12 cellular contexts compared by ENCODE assay signal in the genomic region with DNA sequence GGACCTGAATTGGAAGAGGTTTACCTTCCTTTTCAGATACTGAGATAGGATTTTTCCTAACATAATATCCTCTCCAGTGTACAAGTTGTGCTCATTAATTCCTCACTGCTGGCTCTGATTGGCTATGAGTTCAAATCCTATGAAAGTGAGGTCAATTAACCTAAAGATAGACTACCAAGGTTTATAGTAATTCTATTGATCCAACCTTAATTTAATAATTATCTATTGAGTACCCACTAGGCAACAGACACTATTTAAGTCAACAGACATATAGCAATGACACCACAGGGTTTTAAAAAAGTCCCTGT.
DNase-seq lines count a peak whose midpoint lies in the region; ATAC-seq, FAIRE-seq and TF ChIP-seq lines count a peak whose summit lies in the region.
"Had no signal": no experiment of that assay in that cellular context is flagged by ENCODE, and none has a peak within 500 bp of the region (broad histone marks: within the 10 kb centered on the region; RNA-seq: fewer than 3 reads in every experiment).

No MANE protein-coding gene starts in this region.

- TF ChIP-seq POLR2A in HepG2 (IDR thresholded peaks at IDR 0.05; ENCODE audit: insufficient read depth in 1 of 2, low read depth in 2 of 2, low read length in 2 of 2) (no peak), right lobe of liver (IDR thresholded peaks at IDR 0.05) (no peak), K562 (conservative IDR thresholded peaks at IDR 0.05) (no peak), stomach (IDR thresholded peaks at IDR 0.05) (no peak)

- FAIRE-seq in HepG2 (lab: Jason Lieb, UNC): no peak
- no peak for FAIRE-seq in K562 (lab: Jason Lieb, UNC)
- FAIRE-seq: A204.1 had no signal

- no peak for TF ChIP-seq CTCF in HepG2 (CRISPR knock-in tag; IDR thresholded peaks at IDR 0.05)
- TF ChIP-seq CTCF in right lobe of liver (IDR thresholded peaks at IDR 0.05): no peak
- TF ChIP-seq CTCF in KMS-11 (conservative IDR thresholded peaks at IDR 0.05; ENCODE audit: low read depth, low read length): peak; percentile 45; the same call in 1 of the 2 replicates
- no peak for TF ChIP-seq CTCF in K562 (IDR thresholded peaks at IDR 0.05 in 2 of 3, conservative IDR thresholded peaks at IDR 0.05 in 1 of 3; ENCODE audit: insufficient read depth in 2 of 3, low read depth in 1 of 3, low read length in 3 of 3)
- no peak for TF ChIP-seq CTCF in stomach (IDR thresholded peaks at IDR 0.05)

- H3K9ac ChIP-seq in HepG2 (ENCODE audit: insufficient read depth, low read depth, low read length) (no peak overlapping the region), KMS-11 (no peak overlapping the region), K562 (ENCODE audit: insufficient read depth in 1 of 2, low read depth in 2 of 2, low read length in 2 of 2) (no peak overlapping the region)

- H3K9me3 Mint-ChIP-seq in activated T-cell treated with anti-CD3 and anti-CD28 coated beads, Interleukin-2, amount 50 U/mL, for 72 hours: no peaks in the 10 kb centered on the region
- H3K9me3 Mint-ChIP-seq: natural killer cell had no signal

- POLR2A ChIA-PET in HepG2 (lab: Yijun Ruan, JAX) (interaction anchor here (0.9 kb wide), 1 partner anchor 81 kb away, joined by 8 read pairs; a partner anchor contains a TSS), K562 (lab: Yijun Ruan, JAX) (no interaction called here)

- peak overlapping the region in 1 of 3 experiments; percentile 47; a peak in 1 of 6 replicates for H3K4me3 ChIP-seq in HepG2 (replicated peaks in 1 of 3; ENCODE audit: insufficient read depth in 1 of 3, low read depth in 2 of 3, low read length in 3 of 3)
- no peak overlapping the region for H3K4me3 ChIP-seq in right lobe of liver
- H3K4me3 ChIP-seq in KMS-11 (IDR thresholded peaks at IDR 0.05; ENCODE audit: insufficient read depth, low read depth, low read length): no peak overlapping the region
- no peak overlapping the region for H3K4me3 ChIP-seq in K562
- H3K4me3 ChIP-seq in stomach: no peak overlapping the region
- H3K4me3 ChIP-seq: breast epithelium, transverse colon had no signal

- ATAC-seq in HepG2 (no peak), right lobe of liver (no peak), K562 (no peak)
- no peak for ATAC-seq in activated T-cell treated with anti-CD3 and anti-CD28 coated beads, Interleukin-2, amount 50 U/mL, for 72 hours (replicated peaks in 1 of 2)

- peak overlapping the region; percentile 74 for H3K4me2 ChIP-seq in HepG2 (ENCODE audit: low read depth, low read length)
- no peak overlapping the region for H3K4me2 ChIP-seq in KMS-11
- H3K4me2 ChIP-seq in K562 (ENCODE audit: insufficient read depth, low read length): peak overlapping the region; percentile 68; the same call in 1 of the 2 replicates

- in situ Hi-C loops in HepG2 (cut with HindIII; ENCODE audit: extremely low pct_ligation_motif_present, low pct_unique_long_range_greater_than_20kb) (no loop called here), K562 (cut with MboI) (no loop called here)

- no peaks in the 10 kb centered on the region; a peak in 1 of 5 replicates for H3K27me3 ChIP-seq in HepG2 (ENCODE audit: control insufficient read depth in 1 of 2, insufficient read depth in 2 of 2, low read length in 2 of 2)
- no peaks in the 10 kb centered on the region for H3K27me3 ChIP-seq in right lobe of liver
- no peaks in the 10 kb centered on the region for H3K27me3 ChIP-seq in KMS-11 (ENCODE audit: insufficient read depth, low read depth)
- no peaks in the 10 kb centered on the region for H3K27me3 ChIP-seq in K562 (ENCODE audit: control insufficient read depth in 2 of 2, insufficient read depth in 2 of 2, low read length in 2 of 2)
- no peaks in the 10 kb centered on the region for H3K27me3 ChIP-seq in stomach
- H3K27me3 ChIP-seq: breast epithelium, transverse colon had no signal

- H3K27ac ChIP-seq in HepG2 (ENCODE audit: extremely low read length, insufficient read depth, low read length): no peak overlapping the region
- H3K27ac ChIP-seq in right lobe of liver: no peak overlapping the region
- H3K27ac ChIP-seq in KMS-11: no peak overlapping the region
- H3K27ac ChIP-seq in K562 (ENCODE audit: extremely low read depth, low read depth, low read length): no peak overlapping the region
- H3K27ac ChIP-seq in stomach: no peak overlapping the region
- H3K27ac ChIP-seq: breast epithelium, transverse colon had no signal

- no peaks in the 10 kb centered on the region for H3K4me1 Mint-ChIP-seq in activated T-cell treated with anti-CD3 and anti-CD28 coated beads, Interleukin-2, amount 50 U/mL, for 72 hours (ENCODE audit: low read depth)
- H3K4me1 Mint-ChIP-seq: natural killer cell had no signal

- H3K36me3 ChIP-seq in HepG2 (replicated peaks in 1 of 2; ENCODE audit: control insufficient read depth in 1 of 2, insufficient read depth in 2 of 2, low read length in 2 of 2) (no peaks in the 10 kb centered on the region), right lobe of liver (no peaks in the 10 kb centered on the region), KMS-11 (ENCODE audit: insufficient read depth) (no peaks in the 10 kb centered on the region), K562 (ENCODE audit: control insufficient read depth, insufficient read depth, low read length) (no peaks in the 10 kb centered on the region), stomach (no peaks in the 10 kb centered on the region)
- H3K36me3 ChIP-seq: breast epithelium, transverse colon had no signal

- no peak for DNase-seq in HepG2 (ENCODE audit: low spot score)
- no peak for DNase-seq in right lobe of liver
- DNase-seq in K562 (ENCODE audit: extremely low read depth in 1 of 4, low spot score in 3 of 4): no peak
- no peak for DNase-seq in stomach
- DNase-seq in activated T-cell treated with anti-CD3 and anti-CD28 coated beads for 4 hours: no peak
- no peak for DNase-seq in NCI-H2081 (lab: John Stamatoyannopoulos, UW)
- no peak for DNase-seq in activated T-cell treated with anti-CD3 and anti-CD28 coated beads, Interleukin-2, amount 50 U/mL, for 72 hours

- TF ChIP-seq RAD21 in HepG2 (CRISPR knock-in tag; IDR thresholded peaks at IDR 0.05) (no peak), K562 (CRISPR knock-in tag; conservative IDR thresholded peaks at IDR 0.05 in 1 of 2, IDR thresholded peaks at IDR 0.05 in 1 of 2) (no peak)

- H3K4me1 ChIP-seq in HepG2 (ENCODE audit: insufficient read depth, low read length) (no peaks in the 10 kb centered on the region), right lobe of liver (no peaks in the 10 kb centered on the region), KMS-11 (ENCODE audit: low read depth, poor library complexity, severe bottlenecking) (peaks cover 6% of the 10 kb centered on the region), K562 (replicated peaks in 1 of 2; ENCODE audit: control insufficient read depth in 2 of 2, insufficient read depth in 2 of 2, low read length in 2 of 2) (peaks cover 0 to 8% of the 10 kb centered on the region in 2 experiments; a peak in 4 of 5 replicates), stomach (peaks cover 0 to 10% (median 0%) of the 10 kb centered on the region in 4 donors)
- H3K4me1 ChIP-seq: breast epithelium, transverse colon had no signal

- TF ChIP-seq EP300 in HepG2 (IDR thresholded peaks at IDR 0.05; ENCODE audit: low read depth in 2 of 2, low read length in 2 of 2) (no peak), HepG2 (CRISPR knock-in tag; IDR thresholded peaks at IDR 0.05; ENCODE audit: borderline replicate concordance) (no peak), K562 (IDR thresholded peaks at IDR 0.05; ENCODE audit: low read length) (no peak), stomach (IDR thresholded peaks at IDR 0.05) (no peak)

- BruUV-seq in HepG2 (replicated peaks; lab: Mats Ljungman, UMichigan) (no TSS peak), K562 (replicated peaks; lab: Mats Ljungman, UMichigan) (no TSS peak)

- CTCF ChIA-PET in HepG2 (lab: Yijun Ruan, JAX; ENCODE audit: low intra/inter-chr PET ratio, low total read pairs): interaction anchor here (2.9 kb wide), 1 partner anchor 403 kb away, joined by 13 read pairs; no protein-coding TSS in a partner anchor
- CTCF ChIA-PET in K562 (lab: Yijun Ruan, JAX; ENCODE audit: low intra/inter-chr PET ratio): no interaction called here

- H3K9me3 ChIP-seq in HepG2 (ENCODE audit: low read length): no peaks in the 10 kb centered on the region
- no peaks in the 10 kb centered on the region for H3K9me3 ChIP-seq in right lobe of liver
- H3K9me3 ChIP-seq in K562 (replicated peaks; ENCODE audit: control insufficient read depth, insufficient read depth, low read depth, low read length): no peaks in the 10 kb centered on the region
- no peaks in the 10 kb centered on the region for H3K9me3 ChIP-seq in stomach
- H3K9me3 ChIP-seq: breast epithelium, transverse colon had no signal

- H3K4me3 Mint-ChIP-seq in activated T-cell treated with anti-CD3 and anti-CD28 coated beads, Interleukin-2, amount 50 U/mL, for 72 hours: no peak overlapping the region
- H3K4me3 Mint-ChIP-seq: natural killer cell had no signal

- no peak overlapping the region for H3K27ac Mint-ChIP-seq in activated T-cell treated with anti-CD3 and anti-CD28 coated beads, Interleukin-2, amount 50 U/mL, for 72 hours
- H3K27ac Mint-ChIP-seq: natural killer cell had no signal

- H2AFZ ChIP-seq in HepG2 (ENCODE audit: low read length) (no peak overlapping the region), KMS-11 (ENCODE audit: low read depth) (peak overlapping the region; percentile 70; the same call in 1 of the 2 replicates), K562 (ENCODE audit: low read depth, low read length) (peak overlapping the region; percentile 88)

- no peaks in the 10 kb centered on the region for H4K20me1 ChIP-seq in HepG2 (ENCODE audit: insufficient read depth, low read length)
- no peaks in the 10 kb centered on the region for H4K20me1 ChIP-seq in KMS-11 (ENCODE audit: insufficient read depth)
- no peaks in the 10 kb centered on the region for H4K20me1 ChIP-seq in K562 (replicated peaks; ENCODE audit: control insufficient read depth, insufficient read depth, low read length)

- H3K79me2 ChIP-seq in HepG2 (ENCODE audit: insufficient read depth, low read length) (no peaks in the 10 kb centered on the region), KMS-11 (ENCODE audit: insufficient read depth, low read depth) (no peaks in the 10 kb centered on the region), K562 (ENCODE audit: control insufficient read depth, insufficient read depth, low read length) (no peaks in the 10 kb centered on the region)

- H3K36me3 Mint-ChIP-seq in activated T-cell treated with anti-CD3 and anti-CD28 coated beads, Interleukin-2, amount 50 U/mL, for 72 hours (ENCODE audit: insufficient read depth in 2 of 2): peaks cover 0 to 1% of the 10 kb centered on the region in 2 donors
- H3K36me3 Mint-ChIP-seq: natural killer cell had no signal

- intact Hi-C loops in HepG2 (cut with micrococcal nuclease; ENCODE audit: unreplicated experiment): loop anchor here (1.0 to 2.0 kb wide), 3 partner anchors 108 to 403 kb away; no protein-coding TSS in a partner anchor
- intact Hi-C loops in right lobe of liver (cut with DNase I): no loop called here
- intact Hi-C loops in K562 (cut with micrococcal nuclease): no loop called here
- intact Hi-C loops in stomach (cut with DNase I; ENCODE audit: low total_unique reads): no loop called here

- H3K9me1 ChIP-seq in K562 (ENCODE audit: control insufficient read depth, insufficient read depth, low read length): no peaks in the 10 kb centered on the region

- peaks cover 6% of the 10 kb centered on the region for H3K27me3 Mint-ChIP-seq in activated T-cell treated with anti-CD3 and anti-CD28 coated beads, Interleukin-2, amount 50 U/mL, for 72 hours (ENCODE audit: low read depth)

TF ChIP-seq in K562, 482 proteins besides CTCF, POLR2A, EP300 and RAD21 (continues in another document):
- peak; percentile 3 for TF ChIP-seq DACH1 (IDR thresholded peaks at IDR 0.05; ENCODE audit: partially characterized antibody)
